9 cellular contexts compared by ENCODE assay signal in the genomic region with DNA sequence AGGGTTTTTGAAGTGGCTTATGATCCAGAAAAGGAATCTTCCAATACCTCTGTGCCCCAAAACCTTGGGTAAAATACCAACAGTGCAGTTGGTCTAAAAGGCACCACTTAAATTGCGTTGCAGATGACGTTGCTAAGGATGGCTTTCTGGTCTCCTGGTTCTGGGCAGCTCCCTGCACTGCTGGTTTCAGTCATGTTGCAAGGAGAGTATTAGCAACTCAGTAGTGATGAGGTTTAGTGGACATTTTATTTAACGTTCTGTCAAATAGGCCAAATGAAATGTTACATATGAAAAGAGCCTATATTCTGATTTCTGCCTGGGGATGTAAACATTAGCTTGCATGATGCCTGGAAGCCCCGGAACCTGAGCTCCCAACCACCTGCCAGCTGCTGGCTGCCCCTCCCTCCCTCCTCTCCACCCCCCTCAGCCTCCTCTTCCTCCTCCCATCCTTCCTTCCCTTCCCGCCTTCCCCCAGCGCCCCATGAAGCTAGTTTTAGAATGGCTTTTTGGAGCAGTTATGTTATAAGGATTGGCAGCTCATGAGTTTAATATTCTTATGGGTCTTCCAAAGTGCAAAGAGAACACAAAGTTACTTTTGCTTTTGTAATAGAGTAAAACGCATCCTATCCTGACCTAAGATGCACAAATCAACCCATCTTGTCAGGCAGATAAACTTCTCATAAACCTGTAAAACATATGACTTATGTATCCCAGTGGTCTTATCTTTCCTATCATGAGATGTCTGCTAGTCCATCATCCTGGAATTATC. TPM values are rescaled to one million over a fixed set of nuclear protein-coding genes. Genes with fewer than 3 reads are reported as not detected.
DNase-seq lines count a peak whose midpoint lies in the region; ATAC-seq and TF ChIP-seq lines count a peak whose summit lies in the region.
"Had no signal": no experiment of that assay in that cellular context is flagged by ENCODE, and none has a peak within 500 bp of the region (broad histone marks: within the 10 kb centered on the region; RNA-seq: fewer than 3 reads in every experiment).

No MANE protein-coding gene starts in this region.

- peaks cover 23% of the 10 kb centered on the region for H3K4me1 ChIP-seq in MM.1S (ENCODE audit: low read length)
- H3K4me1 ChIP-seq in HAP-1, result peaks cover 6% of the 10 kb centered on the region
- H3K4me1 ChIP-seq in H9 (ENCODE audit: insufficient read depth, low read length), result no peaks in the 10 kb centered on the region; the same call in 1 of the 2 replicates

- no peaks in the 10 kb centered on the region for H3K9me3 Mint-ChIP-seq in MCF 10A (ENCODE audit: unreplicated experiment)
- H3K9me3 Mint-ChIP-seq in natural killer cell, result no peaks in the 10 kb centered on the region
- no peaks in the 10 kb centered on the region for H3K9me3 Mint-ChIP-seq in H9
- H3K9me3 Mint-ChIP-seq: brain had no signal

- H3K27me3 Mint-ChIP-seq in MCF 10A (ENCODE audit: insufficient read depth, unreplicated experiment), result no peaks in the 10 kb centered on the region
- no peaks in the 10 kb centered on the region for H3K27me3 Mint-ChIP-seq in natural killer cell (ENCODE audit: low read depth in 2 of 2)
- H3K27me3 Mint-ChIP-seq in H9 (ENCODE audit: low read depth), result peaks cover 45% of the 10 kb centered on the region

- H3K23me2 ChIP-seq in H9 (ENCODE audit: insufficient read length, low read depth, low read length, poor library complexity, severe bottlenecking), result peaks cover 9% of the 10 kb centered on the region

- no peak overlapping the region for H2BK15ac ChIP-seq in H9 (ENCODE audit: low read depth, low read length)

- in situ Hi-C loops in HAP-1 (cut with MboI; ENCODE audit: low sequenced_read_pairs), result no loop called here

- BruUV-seq in MCF 10A (replicated peaks; lab: Mats Ljungman, UMichigan), result no TSS peak

- H3K27ac ChIP-seq in C4-2B, result peak overlapping the region; percentile 89
- peak overlapping the region; percentile 87 for H3K27ac ChIP-seq in MM.1S (ENCODE audit: low read length)
- no peak overlapping the region for H3K27ac ChIP-seq in H9 (ENCODE audit: insufficient read length, low read depth, low read length)

- peak overlapping the region; percentile 75 for H3K4me3 ChIP-seq in MM.1S (ENCODE audit: low read length)
- H3K4me3 ChIP-seq in HAP-1, result no peak overlapping the region

- no peak overlapping the region for H4K91ac ChIP-seq in H9 (ENCODE audit: insufficient read length, low read depth, low read length)

- H3K27me3 ChIP-seq in MM.1S (replicated peaks; ENCODE audit: insufficient read depth, low read length) (no peaks in the 10 kb centered on the region), HAP-1 (ENCODE audit: low read depth) (peaks cover 18% of the 10 kb centered on the region; the same call in 1 of the 2 replicates), H9 (ENCODE audit: insufficient read depth, low read length) (no peaks in the 10 kb centered on the region)

- H3F3A ChIP-seq in MM.1S (ENCODE audit: insufficient read depth, low read length), result peaks cover 44% of the 10 kb centered on the region

- H2AK5ac ChIP-seq in H9 (ENCODE audit: insufficient read length, low read length), result no peak overlapping the region

- no peak overlapping the region for H4K5ac ChIP-seq in H9 (ENCODE audit: insufficient read length, low read depth, low read length)

- H3K27ac Mint-ChIP-seq in MCF 10A (ENCODE audit: low read depth, unreplicated experiment) (peak overlapping the region; percentile 98), natural killer cell (peak overlapping the region; percentile 99), H9 (peak overlapping the region in 1 of 3 experiments; percentile 29; a peak in 1 of 7 replicates)

- POLR2A ChIA-PET in MCF 10A (lab: Yijun Ruan, JAX), result interaction anchor here (0.6 to 3.8 kb wide), 25 partner anchors 9 to 711 kb away, joined by 3 to 88 read pairs (median 7); a partner anchor contains a TSS

- no peak overlapping the region for H4K8ac ChIP-seq in H9 (replicated peaks; ENCODE audit: insufficient read length, low read depth, low read length)

- no peaks in the 10 kb centered on the region for H3K9me2 ChIP-seq in MM.1S (replicated peaks; ENCODE audit: insufficient read depth, low read length)

- no peaks in the 10 kb centered on the region for H3K79me1 ChIP-seq in H9 (ENCODE audit: insufficient read depth, low read depth, low read length, poor library complexity, severe bottlenecking)

- H3K9ac ChIP-seq in MM.1S (ENCODE audit: low read length), result peak overlapping the region; percentile 98
- H3K9ac ChIP-seq in H9 (ENCODE audit: extremely low read depth, insufficient read length, low read length), result no peak overlapping the region

- H2AFZ ChIP-seq in MM.1S (ENCODE audit: low read length), result peak overlapping the region; percentile 68
- H2AFZ ChIP-seq in H9 (ENCODE audit: low read length), result no peak overlapping the region

- CTCF ChIA-PET in MCF 10A (lab: Yijun Ruan, JAX), result interaction anchor here (0.6 to 1.3 kb wide), 3 partner anchors 9 to 372 kb away, joined by 3 to 4 read pairs (median 4); no protein-coding TSS in a partner anchor

- no peak overlapping the region for H2BK12ac ChIP-seq in H9 (ENCODE audit: insufficient read length, low read depth, low read length)

- intact Hi-C loops in MCF 10A (cut with micrococcal nuclease), result loop anchor here (1.0 kb wide), 1 partner anchor 50 kb away; no protein-coding TSS in a partner anchor
- intact Hi-C loops in natural killer cell (cut with micrococcal nuclease), result loop anchor here (1.0 to 5.0 kb wide), 3 partner anchors 10 to 79 kb away; no protein-coding TSS in a partner anchor

- H2BK5ac ChIP-seq in H9 (ENCODE audit: insufficient read length, low read length), result no peak overlapping the region

- no CpG with 5 or more reads among the region's 7 CpGs for WGBS in H9 (ENCODE audit: extremely low coverage, insufficient read length, low lambda C conversion rate)

- H3K4me3 Mint-ChIP-seq in MCF 10A (ENCODE audit: unreplicated experiment), result peak overlapping the region; percentile 92
- H3K4me3 Mint-ChIP-seq in natural killer cell, result peak overlapping the region; percentile 92
- peak overlapping the region in 1 of 2 experiments; percentile 60; a peak in 2 of 5 replicates for H3K4me3 Mint-ChIP-seq in H9

- no peak overlapping the region for H3K18ac ChIP-seq in H9 (ENCODE audit: insufficient read length, low read depth, low read length)

- H3K36me3 Mint-ChIP-seq in MCF 10A (ENCODE audit: insufficient read depth, unreplicated experiment), result peaks cover 5% of the 10 kb centered on the region
- H3K36me3 Mint-ChIP-seq in natural killer cell, result no peaks in the 10 kb centered on the region
- no peaks in the 10 kb centered on the region for H3K36me3 Mint-ChIP-seq in H9 (ENCODE audit: insufficient read depth in 1 of 3, low read depth in 3 of 3)
- H3K36me3 Mint-ChIP-seq: brain had no signal

- TF ChIP-seq CTCF in C4-2B (conservative IDR thresholded peaks at IDR 0.05) (no peak), MM.1S (IDR thresholded peaks at IDR 0.05; ENCODE audit: low read length) (no peak), MCF 10A (IDR thresholded peaks at IDR 0.05; ENCODE audit: unreplicated experiment) (no peak), natural killer cell (IDR thresholded peaks at IDR 0.05) (no peak), H9 (conservative IDR thresholded peaks at IDR 0.05) (no peak)

- H2BK120ac ChIP-seq in H9 (ENCODE audit: low read depth, low read length, poor library complexity, severe bottlenecking), result no peak overlapping the region

- H3K23ac ChIP-seq in H9 (ENCODE audit: insufficient read length, low read depth, low read length), result no peak overlapping the region

- ATAC-seq in natural killer cell (no peak), GM19455 (IDR thresholded peaks at IDR 0.05; ENCODE audit: unreplicated experiment) (no peak)

- H3K9me3 ChIP-seq in MM.1S (replicated peaks; ENCODE audit: insufficient read depth, low read length), result no peaks in the 10 kb centered on the region
- H3K9me3 ChIP-seq in HAP-1, result no peaks in the 10 kb centered on the region
- no peaks in the 10 kb centered on the region for H3K9me3 ChIP-seq in H9 (ENCODE audit: control insufficient read depth, low read depth, low read length)

- H3K4me2 ChIP-seq in MM.1S (ENCODE audit: low read depth, low read length) (peak overlapping the region; percentile 94), H9 (ENCODE audit: insufficient read depth, insufficient read length, low read length) (no peak overlapping the region)

- peaks cover 56% of the 10 kb centered on the region for H3K4me1 Mint-ChIP-seq in MCF 10A (ENCODE audit: insufficient read depth, unreplicated experiment)
- H3K4me1 Mint-ChIP-seq in natural killer cell, result peaks cover 55 to 79% of the 10 kb centered on the region in 2 donors
- peaks cover 14 to 37% of the 10 kb centered on the region in 2 experiments for H3K4me1 Mint-ChIP-seq in H9

- H3K14ac ChIP-seq in H9 (ENCODE audit: insufficient read depth, low read length), result no peak overlapping the region

- no peak for DNase-seq in MM.1S
- DNase-seq in MCF 10A (ENCODE audit: unreplicated experiment), result peak; percentile 62
- no peak for DNase-seq in natural killer cell
- no peak for DNase-seq in HAP-1 (ENCODE audit: low spot score in 2 of 2)
- no peak for DNase-seq in H9
- DNase-seq in amygdala (lab: John Stamatoyannopoulos, UW), result no peak

- H3T11ph ChIP-seq in H9 (ENCODE audit: low read length), result no peak overlapping the region

- no peaks in the 10 kb centered on the region for H3K79me2 ChIP-seq in MM.1S (ENCODE audit: low read length)
- H3K79me2 ChIP-seq in H9 (ENCODE audit: insufficient read depth, low read length), result no peaks in the 10 kb centered on the region

- H3K56ac ChIP-seq in H9 (ENCODE audit: insufficient read length, low read depth, low read length), result no peak overlapping the region

- H3K36me3 ChIP-seq in MM.1S (replicated peaks; ENCODE audit: insufficient read depth, low read length) (no peaks in the 10 kb centered on the region), HAP-1 (replicated peaks) (no peaks in the 10 kb centered on the region)

- H2BK20ac ChIP-seq in H9 (ENCODE audit: low read depth, low read length, poor library complexity, severe bottlenecking), result no peak overlapping the region

- H4K20me1 ChIP-seq in MM.1S (ENCODE audit: insufficient read depth, low read length) (no peaks in the 10 kb centered on the region), H9 (ENCODE audit: control insufficient read depth, insufficient read depth, insufficient read length) (no peaks in the 10 kb centered on the region)

- H3K4ac ChIP-seq in H9 (ENCODE audit: low read depth, low read length), result no peak overlapping the region

RNA-seq across cellular contexts. Expression of a gene that starts 20.7 kb away (rescaled TPM):
- total RNA-seq in MCF 10A (2022) (0.63 and 0.71 TPM in 2 replicates), natural killer cell (100 to 1,000 TPM; 464 to 564 (median 522) TPM), H9 (2021) (0.22 and 0.35 TPM in 2 replicates)

RNA-seq across cellular contexts. Expression of a gene that starts 23.2 kb away (rescaled TPM):
- total RNA-seq in MCF 10A (2022) (191 and 193 TPM in 2 replicates), natural killer cell (100 to 1,000 TPM; 423 to 475 (median 468) TPM), H9 (2021) (137 and 144 TPM in 2 replicates)

RNA-seq across cellular contexts. Expression of a gene that starts 36.9 kb away (rescaled TPM):
- total RNA-seq in MCF 10A (2022) (7.5 and 13.4 TPM in 2 replicates), natural killer cell (10 to 100 TPM in 1 of 3 donors, 1 to 10 TPM in 2; 3.6 to 11.2 (median 6.3) TPM), H9 (2021) (0.28 and 0.70 TPM in 2 replicates)

Comparison
In these comparisons a context has a peak if more than half of its experiments do, and no peak if none do; other contexts are left out.
1. RNA of a gene that starts 20.7 kb away (total RNA-seq): 464 to 564 TPM in natural killer cell; 0.63 to 0.71 TPM in MCF 10A and 0.22 to 0.35 TPM in H9; every median in the first group is over 100 times any median in the second.